Comparison of ENCODE assay signal across 19 cellular contexts in genomic region chr13:48709213-48709612, GRCh38. TPM values are rescaled to one million over a fixed set of nuclear protein-coding genes. Genes with fewer than 3 reads are reported as not detected.
DNase-seq lines count a peak whose midpoint lies in the region; ATAC-seq, FAIRE-seq and TF ChIP-seq lines count a peak whose summit lies in the region.
"Had no signal": no experiment of that assay in that cellular context is flagged by ENCODE, and none has a peak within 500 bp of the region (broad histone marks: within the 10 kb centered on the region; RNA-seq: fewer than 3 reads in every experiment).

No MANE protein-coding gene starts in this region.

- no peaks in the 10 kb centered on the region for H3K9me3 ChIP-seq in astrocyte (ENCODE audit: insufficient read depth, low read depth, low read length)

- no peak overlapping the region for H3K27ac Mint-ChIP-seq in activated CD4-positive, alpha-beta T cell treated with anti-CD3 and anti-CD28 coated beads, Interleukin-2, amount 10 ng/mL, durations not matched to agents 24 days and 14 days
- H3K27ac Mint-ChIP-seq in activated CD4-positive, alpha-beta T cell treated with anti-CD3 and anti-CD28 coated beads, Interleukin-2, amount 10 ng/mL, durations not matched to agents 7 days and 5 days: no peak overlapping the region
- peak overlapping the region; percentile 49 for H3K27ac Mint-ChIP-seq in astrocyte (ENCODE audit: unreplicated experiment)
- H3K27ac Mint-ChIP-seq in natural killer cell: peak overlapping the region; percentile 73 to 88
- H3K27ac Mint-ChIP-seq: CD8-positive, alpha-beta memory T cell had no signal

- no peak overlapping the region for H3K4me2 ChIP-seq in astrocyte (ENCODE audit: low read length)
- H3K4me2 ChIP-seq: BLaER1 had no signal

- no peaks in the 10 kb centered on the region for H3K27me3 Mint-ChIP-seq in activated CD4-positive, alpha-beta T cell treated with anti-CD3 and anti-CD28 coated beads, Interleukin-2, amount 10 ng/mL, durations not matched to agents 24 days and 14 days
- H3K27me3 Mint-ChIP-seq in activated CD4-positive, alpha-beta T cell treated with anti-CD3 and anti-CD28 coated beads, Interleukin-2, amount 10 ng/mL, durations not matched to agents 7 days and 5 days: no peaks in the 10 kb centered on the region
- H3K27me3 Mint-ChIP-seq in astrocyte (ENCODE audit: low read depth, unreplicated experiment): no peaks in the 10 kb centered on the region
- no peaks in the 10 kb centered on the region for H3K27me3 Mint-ChIP-seq in natural killer cell (ENCODE audit: low read depth in 2 of 2)

- H4K20me1 ChIP-seq in astrocyte (ENCODE audit: insufficient read depth, low read length): no peaks in the 10 kb centered on the region
- H4K20me1 ChIP-seq: BLaER1 had no signal

- FAIRE-seq in astrocyte (lab: Jason Lieb, UNC) (peak; percentile 41), RCC 7860 (lab: Jason Lieb, UNC) (no peak)

- H3K9me3 Mint-ChIP-seq in activated CD4-positive, alpha-beta T cell treated with anti-CD3 and anti-CD28 coated beads, Interleukin-2, amount 10 ng/mL, durations not matched to agents 24 days and 14 days: peaks cover 20% of the 10 kb centered on the region
- H3K9me3 Mint-ChIP-seq in activated CD4-positive, alpha-beta T cell treated with anti-CD3 and anti-CD28 coated beads, Interleukin-2, amount 10 ng/mL, durations not matched to agents 7 days and 5 days: peaks cover 36% of the 10 kb centered on the region
- H3K9me3 Mint-ChIP-seq in astrocyte (ENCODE audit: unreplicated experiment): no peaks in the 10 kb centered on the region
- peaks cover 9 to 11% of the 10 kb centered on the region in 2 donors for H3K9me3 Mint-ChIP-seq in natural killer cell

- H3K4me3 ChIP-seq in astrocyte (ENCODE audit: insufficient read depth, low read depth, low read length): no peak overlapping the region
- H3K4me3 ChIP-seq: BLaER1 had no signal

- peak; percentile 35 for DNase-seq in activated CD4-positive, alpha-beta T cell treated with anti-CD3 and anti-CD28 coated beads, Interleukin-2, amount 10 ng/mL, durations not matched to agents 24 days and 14 days
- DNase-seq in activated CD4-positive, alpha-beta T cell treated with anti-CD3 and anti-CD28 coated beads, Interleukin-2, amount 10 ng/mL, durations not matched to agents 7 days and 5 days: no peak
- peak; percentile 60 for DNase-seq in HT1080 (ENCODE audit: low read depth)
- peak; percentile 4 for DNase-seq in astrocyte (ENCODE audit: low read depth)
- no peak for DNase-seq in natural killer cell
- no peak for DNase-seq in RCC 7860 (ENCODE audit: low spot score)
- no peak for DNase-seq in central memory CD4-positive, alpha-beta T cell
- no peak for DNase-seq in DMS114 treated with DMSO at 0.1 percent for 48 hours (lab: John Stamatoyannopoulos, UW; ENCODE audit: unreplicated experiment)
- DNase-seq: 8988T; CD8-positive, alpha-beta memory T cell; Kasumi-1; NCI-H1930; NCI-H2171; NCI-H510A; NCI-H82 had no signal

- intact Hi-C loops in activated CD4-positive, alpha-beta T cell treated with anti-CD3 and anti-CD28 coated beads, Interleukin-2, amount 10 ng/mL, durations not matched to agents 24 days and 14 days (cut with micrococcal nuclease): no loop called here
- intact Hi-C loops in natural killer cell (cut with micrococcal nuclease): loop anchor here (5.0 kb wide), 1 partner anchor 57 kb away; the partner anchor contains the start of gene CYSLTR2

- H3K36me3 Mint-ChIP-seq in activated CD4-positive, alpha-beta T cell treated with anti-CD3 and anti-CD28 coated beads, Interleukin-2, amount 10 ng/mL, durations not matched to agents 24 days and 14 days (ENCODE audit: low read depth): no peaks in the 10 kb centered on the region
- no peaks in the 10 kb centered on the region for H3K36me3 Mint-ChIP-seq in activated CD4-positive, alpha-beta T cell treated with anti-CD3 and anti-CD28 coated beads, Interleukin-2, amount 10 ng/mL, durations not matched to agents 7 days and 5 days (ENCODE audit: low read depth)
- no peaks in the 10 kb centered on the region for H3K36me3 Mint-ChIP-seq in astrocyte (ENCODE audit: low read depth, unreplicated experiment)
- H3K36me3 Mint-ChIP-seq in natural killer cell: peaks cover 18% of the 10 kb centered on the region

- H3K36me3 ChIP-seq in astrocyte (ENCODE audit: insufficient read depth, low read length): no peaks in the 10 kb centered on the region
- H3K36me3 ChIP-seq: BLaER1 had no signal

- CTCF ChIA-PET in activated CD4-positive, alpha-beta T cell treated with anti-CD3 and anti-CD28 coated beads, Interleukin-2, amount 10 ng/mL, durations not matched to agents 7 days and 5 days (lab: Charles Lee): no interaction called here

- no peaks in the 10 kb centered on the region for H3K27me3 ChIP-seq in astrocyte (ENCODE audit: insufficient read depth, low read length)
- H3K27me3 ChIP-seq: BLaER1 had no signal

- POLR2A ChIA-PET in activated CD4-positive, alpha-beta T cell treated with anti-CD3 and anti-CD28 coated beads, Interleukin-2, amount 10 ng/mL, durations not matched to agents 7 days and 5 days (lab: Charles Lee): no interaction called here

- no peaks in the 10 kb centered on the region for H3K4me1 ChIP-seq in astrocyte (ENCODE audit: insufficient read depth, low read length)
- H3K4me1 ChIP-seq: BLaER1 had no signal

- H3K27ac ChIP-seq in astrocyte (ENCODE audit: low read depth, low read length): no peak overlapping the region
- H3K27ac ChIP-seq: BLaER1 had no signal

- no peaks in the 10 kb centered on the region for H3K79me2 ChIP-seq in astrocyte (ENCODE audit: insufficient read depth, low read length)

- no peak overlapping the region for H2AFZ ChIP-seq in astrocyte (ENCODE audit: low read depth, low read length)

- peak in 1 of 3 donors; percentile 15 for ATAC-seq in natural killer cell
- ATAC-seq: Panc1 had no signal

- H3K4me3 Mint-ChIP-seq in activated CD4-positive, alpha-beta T cell treated with anti-CD3 and anti-CD28 coated beads, Interleukin-2, amount 10 ng/mL, durations not matched to agents 24 days and 14 days: no peak overlapping the region
- no peak overlapping the region for H3K4me3 Mint-ChIP-seq in activated CD4-positive, alpha-beta T cell treated with anti-CD3 and anti-CD28 coated beads, Interleukin-2, amount 10 ng/mL, durations not matched to agents 7 days and 5 days
- H3K4me3 Mint-ChIP-seq in astrocyte (ENCODE audit: unreplicated experiment): no peak overlapping the region
- peak overlapping the region; percentile 70 for H3K4me3 Mint-ChIP-seq in natural killer cell
- H3K4me3 Mint-ChIP-seq: CD8-positive, alpha-beta memory T cell had no signal

- no peak for TF ChIP-seq CTCF in astrocyte (IDR thresholded peaks at IDR 0.05; ENCODE audit: insufficient read depth, low read depth, low read length)
- TF ChIP-seq CTCF in natural killer cell (IDR thresholded peaks at IDR 0.05): no peak

- H3K4me1 Mint-ChIP-seq in activated CD4-positive, alpha-beta T cell treated with anti-CD3 and anti-CD28 coated beads, Interleukin-2, amount 10 ng/mL, durations not matched to agents 24 days and 14 days: peaks cover 3% of the 10 kb centered on the region
- no peaks in the 10 kb centered on the region for H3K4me1 Mint-ChIP-seq in activated CD4-positive, alpha-beta T cell treated with anti-CD3 and anti-CD28 coated beads, Interleukin-2, amount 10 ng/mL, durations not matched to agents 7 days and 5 days
- H3K4me1 Mint-ChIP-seq in astrocyte (ENCODE audit: low read depth, unreplicated experiment) (peaks cover 6% of the 10 kb centered on the region), natural killer cell (peaks cover 69 to 82% of the 10 kb centered on the region in 2 donors)

- no peak overlapping the region for H3K9ac ChIP-seq in astrocyte (ENCODE audit: low read length)
- H3K9ac ChIP-seq: BLaER1 had no signal

RNA-seq across cellular contexts. Expression of gene CYSLTR2, which starts 55.5 kb away (rescaled TPM):
- total RNA-seq in activated CD4-positive, alpha-beta T cell treated with anti-CD3 and anti-CD28 coated beads, Interleukin-2, amount 10 ng/mL, durations not matched to agents 24 days and 14 days: 0.90 and 1.1 TPM in 2 replicates
- 1 to 10 TPM; 3.1 to 3.7 TPM for total RNA-seq in activated CD4-positive, alpha-beta T cell treated with anti-CD3 and anti-CD28 coated beads, Interleukin-2, amount 10 ng/mL, durations not matched to agents 7 days and 5 days
- total RNA-seq in HT1080 (2014; rRNA removed; shearing (Covaris generic)): not detected in 2 replicates
- not detected in 2 replicates for polyA plus RNA-seq in HT1080 (2015; cell fraction: cytosol; rRNA removed)
- not detected in 2 replicates for polyA plus RNA-seq in HT1080 (2015; cell fraction: nucleus; rRNA removed)
- total RNA-seq in astrocyte (0.48 and 2.1 TPM in 2 replicates), natural killer cell (1 to 10 TPM; 5.3 to 8.6 (median 7.9) TPM)
- total RNA-seq: Daoy, H4 had no signal

Comparison
In these comparisons a context has a peak if more than half of its experiments do, and no peak if none do; other contexts are left out.
1. DNase-seq: peak in activated CD4-positive, alpha-beta T cell treated with anti-CD3 and anti-CD28 coated beads, Interleukin-2, amount 10 ng/mL, durations not matched to agents 24 days and 14 days (single experiment), HT1080 (single experiment) and astrocyte (single experiment); none in activated CD4-positive, alpha-beta T cell treated with anti-CD3 and anti-CD28 coated beads, Interleukin-2, amount 10 ng/mL, durations not matched to agents 7 days and 5 days (single experiment), natural killer cell (single experiment), RCC 7860 (single experiment), central memory CD4-positive, alpha-beta T cell (single experiment) and DMS114 treated with DMSO at 0.1 percent for 48 hours (single experiment).
2. H3K27ac Mint-ChIP-seq: peak in astrocyte (single experiment) and natural killer cell (2 of 2); none in activated CD4-positive, alpha-beta T cell treated with anti-CD3 and anti-CD28 coated beads, Interleukin-2, amount 10 ng/mL, durations not matched to agents 24 days and 14 days (single experiment) and activated CD4-positive, alpha-beta T cell treated with anti-CD3 and anti-CD28 coated beads, Interleukin-2, amount 10 ng/mL, durations not matched to agents 7 days and 5 days (single experiment).